Comparison of ENCODE assay signal across 3 cellular contexts in the genomic region with DNA sequence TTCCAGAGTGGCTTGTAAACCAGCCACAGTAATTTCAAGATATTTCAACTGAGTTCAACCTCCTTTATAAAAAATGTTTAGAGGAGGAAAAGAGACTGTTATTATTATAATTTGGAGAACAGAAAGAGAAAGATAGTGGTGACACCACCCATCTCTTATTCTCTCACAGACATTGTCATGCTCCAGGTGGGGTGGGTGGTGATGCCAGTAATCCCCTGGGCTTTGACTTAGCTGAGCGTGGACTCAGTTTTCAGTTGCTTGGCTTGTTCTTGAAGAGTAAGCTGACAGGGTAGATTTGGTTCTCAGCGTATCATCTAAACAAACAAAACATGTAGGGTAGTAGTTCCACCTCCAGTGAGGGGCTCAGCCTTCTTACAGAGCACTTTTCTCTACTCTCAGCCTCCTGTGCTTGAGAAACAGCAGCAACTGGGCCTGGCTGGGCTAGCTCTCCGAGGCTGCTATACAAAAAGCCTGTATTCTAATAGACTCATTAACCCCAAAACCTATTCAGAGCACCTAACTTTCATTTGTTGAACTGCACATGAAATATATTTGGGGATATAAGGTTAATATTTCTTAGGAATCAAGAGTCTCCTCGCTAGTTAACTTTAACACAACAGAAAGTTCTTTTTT. TPM values are rescaled to one million over a fixed set of nuclear protein-coding genes. Genes with fewer than 3 reads are reported as not detected.
"Had no signal": no experiment of that assay in that cellular context is flagged by ENCODE, and none has a peak within 500 bp of the region (broad histone marks: within the 10 kb centered on the region; RNA-seq: fewer than 3 reads in every experiment).

No MANE protein-coding gene starts in this region.

RNA-seq across cellular contexts. Expression of a gene that starts 43.1 kb away (rescaled TPM):
- total RNA-seq: activated CD8-positive, alpha-beta T cell treated with anti-CD3 and anti-CD28 coated beads for 36 hours; chondrocyte; WTC11 had no signal
